ENCODE assay signal across 9 cellular contexts in genomic region chr7:17530741-17531417, GRCh38.
DNase-seq lines count a peak whose midpoint lies in the region; ATAC-seq and TF ChIP-seq lines count a peak whose summit lies in the region.
"Had no signal": no experiment of that assay in that cellular context is flagged by ENCODE, and none has a peak within 500 bp of the region (broad histone marks: within the 10 kb centered on the region; RNA-seq: fewer than 3 reads in every experiment).

No MANE protein-coding gene starts in this region.

- peaks cover 0 to 18% (median 0%) of the 10 kb centered on the region in 4 donors for H3K4me1 ChIP-seq in right lobe of liver
- no peaks in the 10 kb centered on the region for H3K4me1 ChIP-seq in CD8-positive, alpha-beta memory T cell (ENCODE audit: insufficient read depth, low read length)

- H3K27ac ChIP-seq in SU-DHL-6 (ENCODE audit: low read depth, low read length), result no peak overlapping the region
- H3K27ac ChIP-seq in right lobe of liver, result peak overlapping the region in 2 of 3 donors; percentile 2 to 7
- no peak overlapping the region for H3K27ac ChIP-seq in CD8-positive, alpha-beta memory T cell (ENCODE audit: low read depth, low read length)

- intact Hi-C loops in right lobe of liver (cut with DNase I), result loop anchor here in 1 of 2 donors (10.0 kb wide), 1 partner anchor 226 kb away; no protein-coding TSS in a partner anchor

- H3K36me3 Mint-ChIP-seq in CD8-positive, alpha-beta memory T cell, result no peaks in the 10 kb centered on the region
- H3K36me3 Mint-ChIP-seq: CD4-positive, alpha-beta memory T cell had no signal

- POLR2A ChIA-PET in CD8-positive, alpha-beta memory T cell (lab: Charles Lee), result no interaction called here

- H3K36me3 ChIP-seq in SU-DHL-6 (ENCODE audit: low read length), result no peaks in the 10 kb centered on the region
- no peaks in the 10 kb centered on the region for H3K36me3 ChIP-seq in right lobe of liver
- no peaks in the 10 kb centered on the region for H3K36me3 ChIP-seq in CD8-positive, alpha-beta memory T cell (ENCODE audit: insufficient read depth, low read length)

- no peaks in the 10 kb centered on the region for H3K9me3 ChIP-seq in SU-DHL-6 (ENCODE audit: insufficient read depth, low read length)
- no peaks in the 10 kb centered on the region for H3K9me3 ChIP-seq in right lobe of liver
- H3K9me3 ChIP-seq in CD8-positive, alpha-beta memory T cell (ENCODE audit: low read length), result no peaks in the 10 kb centered on the region

- H3K27ac Mint-ChIP-seq in CD8-positive, alpha-beta memory T cell, result no peak overlapping the region

- no peaks in the 10 kb centered on the region for H4K20me1 ChIP-seq in SU-DHL-6 (ENCODE audit: low read depth, low read length)

- no peak overlapping the region for H3K4me3 Mint-ChIP-seq in CD8-positive, alpha-beta memory T cell
- H3K4me3 Mint-ChIP-seq: CD4-positive, alpha-beta memory T cell had no signal

- peak overlapping the region; percentile 24 for H3K4me2 ChIP-seq in SU-DHL-6 (ENCODE audit: low read depth, low read length, poor library complexity, severe bottlenecking)

- H3K9me2 ChIP-seq in SU-DHL-6 (replicated peaks; ENCODE audit: insufficient read depth, low read length), result no peaks in the 10 kb centered on the region

- H3K9ac ChIP-seq in SU-DHL-6 (ENCODE audit: low read length), result no peak overlapping the region

- no peaks in the 10 kb centered on the region for H3F3A ChIP-seq in SU-DHL-6 (ENCODE audit: insufficient read depth)

- peak; percentile 0 for DNase-seq in NCI-H345 (lab: John Stamatoyannopoulos, UW)
- no peak for DNase-seq in NCI-H345 treated with DMSO at 0.1 percent for 48 hours (lab: John Stamatoyannopoulos, UW; ENCODE audit: unreplicated experiment)
- no peak for DNase-seq in right lobe of liver
- no peak for DNase-seq in COLO668 (lab: John Stamatoyannopoulos, UW; ENCODE audit: unreplicated experiment)
- no peak for DNase-seq in CD8-positive, alpha-beta memory T cell

- no peaks in the 10 kb centered on the region for H3K9me3 Mint-ChIP-seq in CD8-positive, alpha-beta memory T cell
- H3K9me3 Mint-ChIP-seq: CD4-positive, alpha-beta memory T cell had no signal

- TF ChIP-seq CTCF in SU-DHL-6 (IDR thresholded peaks at IDR 0.05; ENCODE audit: insufficient read depth, low read length, poor library complexity, severe bottlenecking), result peak; percentile 40
- TF ChIP-seq CTCF in right lobe of liver (IDR thresholded peaks at IDR 0.05), result peak; percentile 43 to 58 (median 52)

- H3K27me3 ChIP-seq in SU-DHL-6 (ENCODE audit: low read length), result no peaks in the 10 kb centered on the region
- no peaks in the 10 kb centered on the region for H3K27me3 ChIP-seq in right lobe of liver
- no peaks in the 10 kb centered on the region for H3K27me3 ChIP-seq in CD8-positive, alpha-beta memory T cell (ENCODE audit: insufficient read depth, low read length, poor library complexity, severe bottlenecking)

- H3K27me3 Mint-ChIP-seq in CD8-positive, alpha-beta memory T cell, result peaks cover 4 to 13% of the 10 kb centered on the region in 2 donors

- H3K79me2 ChIP-seq in SU-DHL-6 (ENCODE audit: insufficient read depth, low read length), result no peaks in the 10 kb centered on the region

- H3K4me3 ChIP-seq in SU-DHL-6 (ENCODE audit: insufficient read depth, low read length, poor library complexity, severe bottlenecking) (no peak overlapping the region), right lobe of liver (peak overlapping the region in 2 of 3 donors; percentile 6 to 17)
- H3K4me3 ChIP-seq in CD8-positive, alpha-beta memory T cell (ENCODE audit: low read length), result no peak overlapping the region

- peak overlapping the region; percentile 39 for H2AFZ ChIP-seq in SU-DHL-6 (ENCODE audit: low read depth, low read length, severe bottlenecking)

- no peak for TF ChIP-seq POLR2A in right lobe of liver (IDR thresholded peaks at IDR 0.05)

- 32% methylated on average over 5 of the region's 5 CpGs for WGBS in right lobe of liver (ENCODE audit: insufficient coverage, low coverage, low lambda C conversion rate, missing lambda C conversion rate)

- CTCF ChIA-PET in CD8-positive, alpha-beta memory T cell (lab: Charles Lee), result no interaction called here

- ATAC-seq in HG02852 (IDR thresholded peaks at IDR 0.05; ENCODE audit: unreplicated experiment) (peak; percentile 67), right lobe of liver (peak; percentile 87 to 92 (median 90)), GM18520 (IDR thresholded peaks at IDR 0.05; ENCODE audit: unreplicated experiment) (no peak)

- peaks cover 0 to 3% (median 2%) of the 10 kb centered on the region in 3 donors for H3K4me1 Mint-ChIP-seq in CD8-positive, alpha-beta memory T cell

Comparison
In these comparisons a context has a peak if more than half of its experiments do, and no peak if none do; other contexts are left out.
1. H3K27ac ChIP-seq: peak in right lobe of liver (2 of 3); none in SU-DHL-6 (single experiment) and CD8-positive, alpha-beta memory T cell (single experiment).
2. H3K4me3 ChIP-seq: peak in right lobe of liver (2 of 3); none in SU-DHL-6 (single experiment) and CD8-positive, alpha-beta memory T cell (single experiment).